In the genomic region with DNA sequence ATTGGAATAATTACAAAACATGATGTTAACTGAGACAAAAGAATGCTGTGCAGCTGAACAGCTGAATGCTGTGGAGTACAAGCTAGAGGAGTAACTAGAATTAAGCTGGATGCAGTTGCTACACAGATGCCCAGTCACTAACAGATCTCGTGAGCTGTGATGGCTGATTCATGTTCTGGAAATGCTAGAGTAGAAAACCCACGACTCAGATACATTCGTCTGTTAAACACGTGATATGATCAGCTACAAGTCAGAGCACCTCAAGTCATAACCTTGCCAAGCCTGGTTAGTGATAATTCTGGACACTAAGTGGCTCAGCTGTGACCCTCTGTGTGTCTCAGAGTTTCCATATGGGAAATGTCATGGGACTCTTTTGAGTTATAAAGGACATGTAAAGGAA, we compare ENCODE assay signal across 18 cellular contexts.
DNase-seq lines count a peak whose midpoint lies in the region; ATAC-seq lines count a peak whose summit lies in the region.
"Had no signal": no experiment of that assay in that cellular context is flagged by ENCODE, and none has a peak within 500 bp of the region (broad histone marks: within the 10 kb centered on the region; RNA-seq: fewer than 3 reads in every experiment).

No MANE protein-coding gene starts in this region.

- POLR2A ChIA-PET in CD4-positive, alpha-beta memory T cell (lab: Charles Lee; ENCODE audit: partially characterized antibody) = no interaction called here

- no peak overlapping the region for H3K4me3 ChIP-seq in CD4-positive, alpha-beta memory T cell (ENCODE audit: low read length in 2 of 2)
- H3K4me3 ChIP-seq: cardiac muscle cell, smooth muscle cell had no signal

- H3K27me3 ChIP-seq in CD4-positive, alpha-beta memory T cell (ENCODE audit: insufficient read depth, low read length) = no peaks in the 10 kb centered on the region
- H3K27me3 ChIP-seq: cardiac muscle cell had no signal

- no peak for DNase-seq in left ventricle myocardium superior
- DNase-seq in Right ventricle myocardium inferior (ENCODE audit: missing footprints) = no peak
- DNase-seq in SK-N-DZ (ENCODE audit: low spot score) = peak; percentile 85
- peak; percentile 49 for DNase-seq in glomerular visceral epithelial cell (ENCODE audit: extremely low spot score)
- DNase-seq in superior temporal gyrus (ENCODE audit: extremely low spot score) = peak; percentile 48
- no peak for DNase-seq in CD4-positive, alpha-beta memory T cell
- no peak for DNase-seq in DMS53 (lab: John Stamatoyannopoulos, UW)
- DNase-seq: activated T-cell treated with anti-CD3 and anti-CD28 coated beads for 4 hours; GDM1; NCI-H1105; stimulated activated CD4-positive, alpha-beta T cell treated with anti-CD3 and anti-CD28 coated beads, Interleukin-4, amount 100 ng/mL, for 4 hours; stimulated activated CD8-positive, alpha-beta memory T cell treated with anti-CD3 and anti-CD28 coated beads, Interleukin-4, amount 100 ng/mL, for 48 hours had no signal

- H3K9me3 Mint-ChIP-seq in CD4-positive, alpha-beta memory T cell = peaks cover 0 to 4% (median 0%) of the 10 kb centered on the region in 8 donors
- H3K9me3 Mint-ChIP-seq: activated naive CD4-positive, alpha-beta T cell treated with anti-CD3 and anti-CD28 coated beads, Interleukin-2, amount 50 U/mL, for 24 hours had no signal

- CTCF ChIA-PET in CD4-positive, alpha-beta memory T cell (lab: Charles Lee; ENCODE audit: partially characterized antibody) = no interaction called here

- no peaks in the 10 kb centered on the region for H3K27me3 Mint-ChIP-seq in CD4-positive, alpha-beta memory T cell
- H3K27me3 Mint-ChIP-seq: activated naive CD4-positive, alpha-beta T cell treated with anti-CD3 and anti-CD28 coated beads, Interleukin-2, amount 50 U/mL, for 24 hours had no signal

- no peaks in the 10 kb centered on the region for H3K36me3 ChIP-seq in CD4-positive, alpha-beta memory T cell (ENCODE audit: insufficient read depth, low read length)
- H3K36me3 ChIP-seq: cardiac muscle cell had no signal

- H3K4me1 ChIP-seq in CD4-positive, alpha-beta memory T cell (ENCODE audit: insufficient read depth, low read length) = no peaks in the 10 kb centered on the region

- ATAC-seq in left ventricle myocardium superior = peak; percentile 41
- ATAC-seq in Right ventricle myocardium inferior = no peak
- ATAC-seq in HG03565 (IDR thresholded peaks at IDR 0.05; ENCODE audit: unreplicated experiment) = no peak
- ATAC-seq: left lobe of liver had no signal

- no peak overlapping the region for H3K27ac ChIP-seq in CD4-positive, alpha-beta memory T cell (ENCODE audit: low read depth, low read length)
- H3K27ac ChIP-seq: cardiac muscle cell, KMS-11 had no signal

- H3K27ac Mint-ChIP-seq in CD4-positive, alpha-beta memory T cell = no peak overlapping the region
- H3K27ac Mint-ChIP-seq: activated naive CD4-positive, alpha-beta T cell treated with anti-CD3 and anti-CD28 coated beads, Interleukin-2, amount 50 U/mL, for 24 hours had no signal

- H3K4me3 Mint-ChIP-seq in CD4-positive, alpha-beta memory T cell = no peak overlapping the region
- H3K4me3 Mint-ChIP-seq: activated naive CD4-positive, alpha-beta T cell treated with anti-CD3 and anti-CD28 coated beads, Interleukin-2, amount 50 U/mL, for 24 hours had no signal

- intact Hi-C loops in left ventricle myocardium superior (cut with micrococcal nuclease) (no loop called here), Right ventricle myocardium inferior (cut with DNase I) (no loop called here)
- intact Hi-C loops in CD4-positive, alpha-beta memory T cell (cut with micrococcal nuclease) = no loop called here

- no peaks in the 10 kb centered on the region for H3K4me1 Mint-ChIP-seq in CD4-positive, alpha-beta memory T cell
- H3K4me1 Mint-ChIP-seq: activated naive CD4-positive, alpha-beta T cell treated with anti-CD3 and anti-CD28 coated beads, Interleukin-2, amount 50 U/mL, for 24 hours had no signal

- no peaks in the 10 kb centered on the region for H3K36me3 Mint-ChIP-seq in CD4-positive, alpha-beta memory T cell
- H3K36me3 Mint-ChIP-seq: activated naive CD4-positive, alpha-beta T cell treated with anti-CD3 and anti-CD28 coated beads, Interleukin-2, amount 50 U/mL, for 24 hours had no signal

- H3K9me3 ChIP-seq in CD4-positive, alpha-beta memory T cell (ENCODE audit: control insufficient read depth in 1 of 2, low read length in 2 of 2) = no peaks in the 10 kb centered on the region

Comparison
In these comparisons a context has a peak if more than half of its experiments do, and no peak if none do; other contexts are left out.
1. DNase-seq: peak in SK-N-DZ (single experiment), glomerular visceral epithelial cell (single experiment) and superior temporal gyrus (single experiment); none in left ventricle myocardium superior (single experiment), Right ventricle myocardium inferior (single experiment), CD4-positive, alpha-beta memory T cell (0 of 5) and DMS53 (single experiment).